ENCODE assay signal across 1 cellular context in the genomic region with DNA sequence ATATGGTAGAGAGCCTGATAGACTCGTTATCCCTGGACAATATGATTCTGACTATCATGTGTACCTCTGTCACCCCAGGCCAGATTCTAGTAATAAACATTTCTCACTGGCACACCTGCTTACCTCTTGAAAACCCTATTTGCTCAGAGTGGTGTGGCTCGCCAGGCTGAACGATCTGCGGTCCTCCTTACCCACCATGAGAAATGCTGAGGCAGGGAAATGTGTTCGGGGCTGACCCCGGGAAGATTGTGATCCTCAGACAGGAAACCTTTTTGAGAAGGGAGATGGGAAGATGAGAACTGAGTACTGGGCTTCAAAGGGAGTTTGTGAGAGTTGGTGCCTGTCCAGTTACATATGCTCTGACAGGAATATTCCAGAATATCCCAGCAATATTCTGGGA.
TF ChIP-seq lines count a peak whose summit lies in the region.

No MANE protein-coding gene starts in this region.

TF ChIP-seq in HepG2, 621 proteins besides CTCF, POLR2A, EP300 and RAD21 (continued from another document):
- TF ChIP-seq ZNF292 (CRISPR knock-in tag; IDR thresholded peaks at IDR 0.05; ENCODE audit: borderline replicate concordance, low read depth) (no peak), MAFF (IDR thresholded peaks at IDR 0.05; ENCODE audit: low read depth, low read length) (peak; percentile 52; the same call in 1 of the 2 replicates), ZNF350 (CRISPR knock-in tag; IDR thresholded peaks at IDR 0.05; ENCODE audit: borderline replicate concordance, low read depth) (no peak), ZFP82 (CRISPR knock-in tag; IDR thresholded peaks at IDR 0.05; ENCODE audit: borderline replicate concordance) (no peak)
